ENCODE assay signal across 4 cellular contexts in genomic region chr9:39527387-39528029, GRCh38.
A peak's percentile ranks its signal among the peaks of the same experiment; 100 is the strongest.
DNase-seq lines count a peak whose midpoint lies in the region; ATAC-seq and TF ChIP-seq lines count a peak whose summit lies in the region.
"Not testable (repeated sequence)": the region's sequence is repeated elsewhere in the genome, so short reads cannot be mapped to it uniquely, and the experiment has no call there.

No MANE protein-coding gene starts in this region.

- H3K4me2 ChIP-seq in PC-3 (ENCODE audit: low read length): not testable (repeated sequence)

- not testable (repeated sequence) for H3K9me3 ChIP-seq in PC-3 (ENCODE audit: low read length)

- H3K9me3 Mint-ChIP-seq in activated T-helper 17 cell treated with anti-CD3 and anti-CD28 coated beads, Interleukin-2, amount 50 U/mL, for 72 hours: not testable (repeated sequence)

- not testable (repeated sequence) for H3K27ac ChIP-seq in PC-3 (ENCODE audit: low read length)

- H3K9ac ChIP-seq in PC-3 (ENCODE audit: low read length): not testable (repeated sequence)

- H3K27me3 ChIP-seq in PC-3 (ENCODE audit: low read length): not testable (repeated sequence)

- not testable (repeated sequence) for H3K79me2 ChIP-seq in PC-3 (ENCODE audit: low read length)

- not testable (repeated sequence) for H3K27ac Mint-ChIP-seq in activated T-helper 17 cell treated with anti-CD3 and anti-CD28 coated beads, Interleukin-2, amount 50 U/mL, for 72 hours

- not testable (repeated sequence) for TF ChIP-seq CTCF in PC-3 (conservative IDR thresholded peaks at IDR 0.05; ENCODE audit: low read depth, low read length)

- not testable (repeated sequence) for H3K4me3 Mint-ChIP-seq in activated T-helper 17 cell treated with anti-CD3 and anti-CD28 coated beads, Interleukin-2, amount 50 U/mL, for 72 hours

- H3K36me3 Mint-ChIP-seq in activated T-helper 17 cell treated with anti-CD3 and anti-CD28 coated beads, Interleukin-2, amount 50 U/mL, for 72 hours (ENCODE audit: low read depth): not testable (repeated sequence)

- ATAC-seq in GM18867 (IDR thresholded peaks at IDR 0.05; ENCODE audit: unreplicated experiment) (peak; percentile 52), PC-3 (peak; percentile 62), left lobe of liver (peak; percentile 18)
- peak; percentile 29 for ATAC-seq in activated T-helper 17 cell treated with anti-CD3 and anti-CD28 coated beads, Interleukin-2, amount 50 U/mL, for 72 hours (replicated peaks)

- not testable (repeated sequence) for H4K20me1 ChIP-seq in PC-3 (ENCODE audit: low read length)

- DNase-seq in PC-3; left lobe of liver (ENCODE audit: low spot score): not testable (repeated sequence)

- H3K4me1 Mint-ChIP-seq in activated T-helper 17 cell treated with anti-CD3 and anti-CD28 coated beads, Interleukin-2, amount 50 U/mL, for 72 hours: not testable (repeated sequence)

- POLR2A ChIA-PET in PC-3 (lab: Charles Lee; ENCODE audit: unreplicated experiment): not testable (repeated sequence)

- H3K27me3 Mint-ChIP-seq in activated T-helper 17 cell treated with anti-CD3 and anti-CD28 coated beads, Interleukin-2, amount 50 U/mL, for 72 hours: not testable (repeated sequence)

- BruUV-seq in PC-3 (replicated peaks; lab: Mats Ljungman, UMichigan): not testable (repeated sequence)

- intact Hi-C loops in PC-3 (cut with micrococcal nuclease): not testable (repeated sequence)

- CTCF ChIA-PET in PC-3 (lab: Charles Lee): not testable (repeated sequence)

- not testable (repeated sequence) for H2AFZ ChIP-seq in PC-3 (ENCODE audit: low read length)

- H3K36me3 ChIP-seq in PC-3 (ENCODE audit: low read depth, low read length): not testable (repeated sequence)

- not testable (repeated sequence) for H3K4me3 ChIP-seq in PC-3 (ENCODE audit: low read length)

- not testable (repeated sequence) for H3K9me2 ChIP-seq in PC-3 (replicated peaks; ENCODE audit: low read length)

- H3F3A ChIP-seq in PC-3 (ENCODE audit: low read length, unreplicated experiment): not testable (repeated sequence)

- H3K4me1 ChIP-seq in PC-3 (ENCODE audit: insufficient read depth, low read length): not testable (repeated sequence)
